28 cellular contexts compared by ENCODE assay signal in genomic region chr10:129383651-129384050, GRCh38.
"Had no signal": no experiment of that assay in that cellular context is flagged by ENCODE, and none has a peak within 500 bp of the region (broad histone marks: within the 10 kb centered on the region; RNA-seq: fewer than 3 reads in every experiment).

No MANE protein-coding gene starts in this region.

- H3K4me3 ChIP-seq: neural progenitor cell, ovary, psoas muscle, right lobe of liver, sigmoid colon, stomach, suprapubic skin, testis, tibial artery, transverse colon, upper lobe of left lung, uterus had no signal

- H3K27ac ChIP-seq: neural progenitor cell, ovary, parathyroid adenoma, psoas muscle, right lobe of liver, sigmoid colon, stomach, suprapubic skin, testis, tibial artery, transverse colon, upper lobe of left lung, uterus had no signal

- H3K4me2 ChIP-seq: neural progenitor cell had no signal

- H3K9me3 ChIP-seq: ovary, psoas muscle, right lobe of liver, sigmoid colon, stomach, suprapubic skin, testis, tibial artery, transverse colon, upper lobe of left lung, uterus had no signal

- H2AFZ ChIP-seq: neural progenitor cell, parathyroid adenoma had no signal

- H3K9ac ChIP-seq: neural progenitor cell, parathyroid adenoma had no signal

- ATAC-seq: naive thymus-derived CD4-positive, alpha-beta T cell; natural killer cell; psoas muscle; right cardiac atrium; right lobe of liver; stimulated activated effector memory CD8-positive, alpha-beta T cell treated with anti-CD3 and anti-CD28 coated beads, Interleukin-12 subunit alpha, Interleukin-12 subunit beta, amount 100 ng/mL, for 72 hours; stimulated activated naive B cell treated with anti-CD40 and anti-IgM and Interleukin-4, amounts not matched to agents 10 μg/mL and 1 μg/mL and 100 μg/mL, for 72 hours had no signal

- H3K4me1 ChIP-seq: neural progenitor cell, parathyroid adenoma, psoas muscle, sigmoid colon, stomach, suprapubic skin, testis, tibial artery, transverse colon, upper lobe of left lung, uterus had no signal

- H3K9me3 Mint-ChIP-seq: natural killer cell; nephron; stimulated activated effector memory CD8-positive, alpha-beta T cell treated with anti-CD3 and anti-CD28 coated beads, Interleukin-12 subunit alpha, Interleukin-12 subunit beta, amount 100 ng/mL, for 72 hours; stimulated activated naive CD8-positive, alpha-beta T cell treated with anti-CD3 and anti-CD28 coated beads, Interleukin-15, Interleukin-2, amounts not matched to agents 100 ng/mL and 50 ng/mL, for 24 hours had no signal

- H3K79me2 ChIP-seq: parathyroid adenoma had no signal

- H3K4me1 Mint-ChIP-seq: stimulated activated effector memory CD8-positive, alpha-beta T cell treated with anti-CD3 and anti-CD28 coated beads, Interleukin-12 subunit alpha, Interleukin-12 subunit beta, amount 100 ng/mL, for 72 hours; stimulated activated naive B cell treated with anti-CD40 and anti-IgM and Interleukin-4, amounts not matched to agents 10 μg/mL and 1 μg/mL and 100 μg/mL, for 72 hours had no signal

- H3K36me3 Mint-ChIP-seq: naive thymus-derived CD4-positive, alpha-beta T cell; natural killer cell; neural progenitor cell; stimulated activated effector memory CD8-positive, alpha-beta T cell treated with anti-CD3 and anti-CD28 coated beads, Interleukin-12 subunit alpha, Interleukin-12 subunit beta, amount 100 ng/mL, for 72 hours; stimulated activated naive B cell treated with anti-CD40 and anti-IgM and Interleukin-4, amounts not matched to agents 10 μg/mL and 1 μg/mL and 100 μg/mL, for 72 hours had no signal

- H3K27me3 Mint-ChIP-seq: stimulated activated naive CD8-positive, alpha-beta T cell treated with anti-CD3 and anti-CD28 coated beads, Interleukin-15, Interleukin-2, amounts not matched to agents 100 ng/mL and 50 ng/mL, for 24 hours had no signal

- H3K36me3 ChIP-seq: neural progenitor cell, ovary, right lobe of liver, sigmoid colon, stomach, suprapubic skin, tibial artery, transverse colon, upper lobe of left lung, uterus had no signal

- DNase-seq: naive thymus-derived CD4-positive, alpha-beta T cell; natural killer cell; occipital lobe; ovary; psoas muscle; right cardiac atrium; right lobe of liver; sigmoid colon; small intestine; stimulated activated CD4-positive, alpha-beta T cell treated with anti-CD3 and anti-CD28 coated beads, Interleukin-15, amount 100 ng/mL, for 24 hours; stimulated activated CD4-positive, alpha-beta T cell treated with anti-CD3 and anti-CD28 coated beads, Interleukin-2, amount 100 ng/mL, for 24 hours; stimulated activated CD4-positive, alpha-beta T cell treated with anti-CD3 and anti-CD28 coated beads, Interleukin-2, amount 100 ng/mL, for 48 hours; stimulated activated CD4-positive, alpha-beta T cell treated with anti-CD3 and anti-CD28 coated beads, Interleukin-4, amount 100 ng/mL, for 24 hours; stimulated activated naive B cell treated with anti-CD40 and anti-IgM and Interleukin-4, amounts not matched to agents 10 μg/mL and 1 μg/mL and 100 μg/mL, for 72 hours; stimulated activated naive CD4-positive, alpha-beta T cell treated with Interleukin-2 at 50 U/mL for 16 hours; stomach; testis; tibial artery; transverse colon; upper lobe of left lung; uterus had no signal

- H3K27ac Mint-ChIP-seq: naive thymus-derived CD4-positive, alpha-beta T cell; natural killer cell; nephron; neural progenitor cell; progenitor cell of endocrine pancreas; stimulated activated effector memory CD8-positive, alpha-beta T cell treated with anti-CD3 and anti-CD28 coated beads, Interleukin-12 subunit alpha, Interleukin-12 subunit beta, amount 100 ng/mL, for 72 hours; stimulated activated naive B cell treated with anti-CD40 and anti-IgM and Interleukin-4, amounts not matched to agents 10 μg/mL and 1 μg/mL and 100 μg/mL, for 72 hours; stimulated activated naive CD8-positive, alpha-beta T cell treated with anti-CD3 and anti-CD28 coated beads, Interleukin-15, Interleukin-2, amounts not matched to agents 100 ng/mL and 50 ng/mL, for 24 hours had no signal

- H3K4me3 Mint-ChIP-seq: naive thymus-derived CD4-positive, alpha-beta T cell; natural killer cell; nephron; neural progenitor cell; stimulated activated effector memory CD8-positive, alpha-beta T cell treated with anti-CD3 and anti-CD28 coated beads, Interleukin-12 subunit alpha, Interleukin-12 subunit beta, amount 100 ng/mL, for 72 hours; stimulated activated naive B cell treated with anti-CD40 and anti-IgM and Interleukin-4, amounts not matched to agents 10 μg/mL and 1 μg/mL and 100 μg/mL, for 72 hours; stimulated activated naive CD8-positive, alpha-beta T cell treated with anti-CD3 and anti-CD28 coated beads, Interleukin-15, Interleukin-2, amounts not matched to agents 100 ng/mL and 50 ng/mL, for 24 hours had no signal

- H3K27me3 ChIP-seq: neural progenitor cell, ovary, right lobe of liver, sigmoid colon, stomach, suprapubic skin, testis, transverse colon, upper lobe of left lung, uterus had no signal
